In the genomic region with DNA sequence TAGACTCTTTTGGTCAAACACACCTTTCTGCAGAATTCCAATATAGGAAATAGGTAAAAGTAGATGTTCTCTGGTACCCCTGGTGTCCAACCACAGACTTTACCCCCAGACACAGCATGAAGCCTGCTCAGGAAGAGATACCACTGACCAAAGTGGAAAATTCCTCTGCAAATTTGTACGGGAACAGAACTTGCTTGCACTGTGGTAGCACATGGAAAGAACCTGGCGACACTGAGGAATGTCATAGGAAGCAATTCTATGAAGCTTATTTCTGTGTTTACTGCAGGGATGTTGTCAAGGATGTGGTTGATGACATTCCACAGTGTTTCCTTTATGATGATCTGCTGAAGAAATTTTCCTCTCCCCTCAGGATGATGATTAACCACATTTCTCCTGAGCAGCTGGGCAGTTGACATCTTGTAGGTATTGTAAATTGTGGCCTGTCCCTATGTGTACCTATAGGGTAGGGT, we compare ENCODE assay signal across 12 cellular contexts. TPM values are rescaled to one million over a fixed set of nuclear protein-coding genes. Genes with fewer than 3 reads are reported as not detected.
A peak's percentile ranks its signal among the peaks of the same experiment; 100 is the strongest.
DNase-seq lines count a peak whose midpoint lies in the region; ATAC-seq and TF ChIP-seq lines count a peak whose summit lies in the region.
"Had no signal": no experiment of that assay in that cellular context is flagged by ENCODE, and none has a peak within 500 bp of the region (broad histone marks: within the 10 kb centered on the region; RNA-seq: fewer than 3 reads in every experiment).

No MANE protein-coding gene starts in this region.

- no peak overlapping the region for H2AFZ ChIP-seq in hepatocyte

- intact Hi-C loops in activated B cell treated with CpG ODN at 0.5 μM for 24 hours (cut with micrococcal nuclease) = loop anchor here (2.0 kb wide), 1 partner anchor 146 kb away; no protein-coding TSS in a partner anchor

- H3K36me3 Mint-ChIP-seq in activated B cell treated with CpG ODN at 0.5 μM for 24 hours (ENCODE audit: low read depth) = no peaks in the 10 kb centered on the region
- H3K36me3 Mint-ChIP-seq: activated naive CD4-positive, alpha-beta T cell treated with anti-CD3 and anti-CD28 coated beads, Interleukin-2, amount 50 U/mL, for 24 hours had no signal

- H3K27me3 Mint-ChIP-seq in activated B cell treated with CpG ODN at 0.5 μM for 24 hours = no peaks in the 10 kb centered on the region
- H3K27me3 Mint-ChIP-seq: activated naive CD4-positive, alpha-beta T cell treated with anti-CD3 and anti-CD28 coated beads, Interleukin-2, amount 50 U/mL, for 24 hours had no signal

- 62% methylated on average over 2 of the region's 2 CpGs for WGBS in hepatocyte (ENCODE audit: low lambda C conversion rate, missing lambda C conversion rate)

- no peaks in the 10 kb centered on the region for H3K9me3 ChIP-seq in hepatocyte (ENCODE audit: low read depth)

- DNase-seq in ACHN (peak; percentile 65), activated B cell treated with CpG ODN at 0.5 μM for 24 hours (no peak), hepatocyte (ENCODE audit: low spot score) (peak; percentile 47), middle frontal gyrus (ENCODE audit: extremely low spot score, low spot score) (no peak), NCI-H1105 treated with DMSO at 0.1 percent for 48 hours (lab: John Stamatoyannopoulos, UW) (no peak)
- DNase-seq in stimulated activated CD4-positive, alpha-beta T cell treated with anti-CD3 and anti-CD28 coated beads, Interleukin-1b, Interleukin-23, amount 100 ng/mL, for 48 hours = no peak
- DNase-seq: NCI-H187 treated with DMSO at 0.1 percent for 48 hours had no signal

- H3K4me2 ChIP-seq in hepatocyte = no peak overlapping the region

- POLR2A ChIA-PET in activated B cell treated with CpG ODN at 0.5 μM for 24 hours (lab: Charles Lee) = interaction anchor here (0.9 to 1.5 kb wide), 3 partner anchors 8 to 147 kb away, joined by 3 to 6 read pairs (median 5); no protein-coding TSS in a partner anchor

- no peaks in the 10 kb centered on the region for H3K27me3 ChIP-seq in hepatocyte

- H3K4me3 ChIP-seq in hepatocyte = no peak overlapping the region
- H3K4me3 ChIP-seq: lung had no signal

- peaks cover 4% of the 10 kb centered on the region for H3K4me1 ChIP-seq in hepatocyte (ENCODE audit: insufficient read depth)

- no peak overlapping the region for H3K4me3 Mint-ChIP-seq in activated B cell treated with CpG ODN at 0.5 μM for 24 hours
- H3K4me3 Mint-ChIP-seq: activated naive CD4-positive, alpha-beta T cell treated with anti-CD3 and anti-CD28 coated beads, Interleukin-2, amount 50 U/mL, for 24 hours had no signal

- ATAC-seq in HG02642 (IDR thresholded peaks at IDR 0.05; ENCODE audit: poor library complexity, unreplicated experiment) (peak; percentile 24), activated B cell treated with CpG ODN at 0.5 μM for 24 hours (ENCODE audit: low read depth) (no peak), HG02885 (IDR thresholded peaks at IDR 0.05; ENCODE audit: poor library complexity, unreplicated experiment) (no peak)

- H3K9me2 ChIP-seq in hepatocyte (replicated peaks; ENCODE audit: insufficient read depth) = no peaks in the 10 kb centered on the region

- H3K27ac ChIP-seq in hepatocyte = peak overlapping the region; percentile 93

- peaks cover 20% of the 10 kb centered on the region for H3K4me1 Mint-ChIP-seq in activated B cell treated with CpG ODN at 0.5 μM for 24 hours
- H3K4me1 Mint-ChIP-seq: activated naive CD4-positive, alpha-beta T cell treated with anti-CD3 and anti-CD28 coated beads, Interleukin-2, amount 50 U/mL, for 24 hours had no signal

- H3K36me3 ChIP-seq in hepatocyte (replicated peaks; ENCODE audit: insufficient read depth, low read depth) = no peaks in the 10 kb centered on the region

- CTCF ChIA-PET in activated B cell treated with CpG ODN at 0.5 μM for 24 hours (lab: Charles Lee) = no interaction called here

- peak overlapping the region; percentile 35 for H3K27ac Mint-ChIP-seq in activated B cell treated with CpG ODN at 0.5 μM for 24 hours
- H3K27ac Mint-ChIP-seq: activated naive CD4-positive, alpha-beta T cell treated with anti-CD3 and anti-CD28 coated beads, Interleukin-2, amount 50 U/mL, for 24 hours had no signal

- TF ChIP-seq CTCF in activated B cell treated with CpG ODN at 0.5 μM for 24 hours (IDR thresholded peaks at IDR 0.05) = no peak
- TF ChIP-seq CTCF in hepatocyte (IDR thresholded peaks at IDR 0.05; ENCODE audit: poor library complexity) = no peak

- in situ Hi-C loops in ACHN (cut with HindIII; ENCODE audit: low pct_ligation_motif_present, low pct_unique_long_range_greater_than_20kb, low sequenced_read_pairs) = no loop called here

- H3K9me3 Mint-ChIP-seq in activated B cell treated with CpG ODN at 0.5 μM for 24 hours = peaks cover 5% of the 10 kb centered on the region
- H3K9me3 Mint-ChIP-seq: activated naive CD4-positive, alpha-beta T cell treated with anti-CD3 and anti-CD28 coated beads, Interleukin-2, amount 50 U/mL, for 24 hours had no signal

- H4K20me1 ChIP-seq in hepatocyte (ENCODE audit: insufficient read depth, poor library complexity, severe bottlenecking) = no peaks in the 10 kb centered on the region

- H3K79me2 ChIP-seq in hepatocyte = no peaks in the 10 kb centered on the region

RNA-seq across cellular contexts. Expression of gene TNFSF11, which starts 48.9 kb away (rescaled TPM):
- total RNA-seq in activated B cell treated with CpG ODN at 0.5 μM for 24 hours = 0.34 and 0.60 TPM in 2 replicates
- total RNA-seq in hepatocyte = 0.24 and 0.83 TPM in 2 replicates
- polyA plus RNA-seq in hepatocyte = 0.17 TPM in 1 of 2 replicates, not detected in the other
- polyA plus RNA-seq: AG04450 had no signal

Comparison
In these comparisons a context has a peak if more than half of its experiments do, and no peak if none do; other contexts are left out.
1. DNase-seq: peak in ACHN (single experiment) and hepatocyte (single experiment); none in activated B cell treated with CpG ODN at 0.5 μM for 24 hours (single experiment), middle frontal gyrus (single experiment), NCI-H1105 treated with DMSO at 0.1 percent for 48 hours (single experiment) and stimulated activated CD4-positive, alpha-beta T cell treated with anti-CD3 and anti-CD28 coated beads, Interleukin-1b, Interleukin-23, amount 100 ng/mL, for 48 hours (single experiment).